ENCODE assay signal across 17 cellular contexts in the genomic region with DNA sequence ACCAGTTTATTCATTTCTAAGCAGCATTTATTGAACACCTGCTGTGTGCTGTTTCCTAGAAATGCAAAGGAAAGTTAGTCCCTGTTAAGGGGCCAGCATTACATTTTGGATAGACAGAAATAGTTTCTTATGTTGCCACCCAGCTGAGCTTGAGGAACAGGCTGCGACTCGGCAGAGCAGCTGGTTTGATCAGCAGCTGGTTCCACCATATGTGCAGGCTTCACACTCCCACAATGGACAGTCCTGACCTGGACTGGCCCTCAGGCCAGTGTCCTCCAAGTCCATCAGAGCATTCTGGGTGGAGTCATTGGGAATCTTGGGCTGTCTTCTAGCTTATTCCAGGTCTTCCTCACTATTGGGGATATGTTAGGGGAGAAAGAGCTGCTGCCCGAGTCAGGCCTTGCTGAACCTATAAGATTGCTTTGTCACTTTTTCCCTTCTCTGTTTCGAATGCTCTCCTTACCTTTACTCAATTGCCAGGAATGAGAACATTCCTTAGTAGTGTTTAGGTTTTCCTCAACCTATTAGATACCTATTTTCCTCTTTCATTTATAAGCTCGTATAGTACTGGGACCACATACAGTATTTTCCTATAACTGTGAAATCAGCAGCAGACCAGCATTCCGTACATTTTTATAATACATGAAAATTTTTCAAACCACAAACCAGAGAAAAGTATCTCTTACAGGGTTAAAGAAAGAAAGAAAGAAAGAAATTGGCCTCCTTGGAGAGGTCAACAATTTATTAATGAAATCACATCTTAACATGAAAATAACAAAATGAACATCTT.
"Had no signal": no experiment of that assay in that cellular context is flagged by ENCODE, and none has a peak within 500 bp of the region (broad histone marks: within the 10 kb centered on the region; RNA-seq: fewer than 3 reads in every experiment).

No MANE protein-coding gene starts in this region.

- H3K36me3 Mint-ChIP-seq: natural killer cell treated with Interleukin-12 subunit alpha and Interleukin-12 subunit beta and Interleukin-15 and Interleukin-18, amount 100 ng/mL, for 72 hours; type B pancreatic cell had no signal

- H3K27me3 ChIP-seq: esophagus squamous epithelium, right atrium auricular region had no signal

- H3K4me3 ChIP-seq: coronary artery, esophagus squamous epithelium, right atrium auricular region had no signal

- H3K4me3 Mint-ChIP-seq: activated naive CD8-positive, alpha-beta T cell treated with anti-CD3 and anti-CD28 coated beads, Interleukin-2, amount 10 ng/mL, durations not matched to agents 7 days and 5 days; memory B cell; natural killer cell treated with Interleukin-12 subunit alpha and Interleukin-12 subunit beta and Interleukin-15 and Interleukin-18, amount 100 ng/mL, for 72 hours; T-helper 17 cell; type B pancreatic cell; WTC11 had no signal

- H3K9me3 Mint-ChIP-seq: activated naive CD8-positive, alpha-beta T cell treated with anti-CD3 and anti-CD28 coated beads, Interleukin-2, amount 10 ng/mL, durations not matched to agents 7 days and 5 days; memory B cell; natural killer cell treated with Interleukin-12 subunit alpha and Interleukin-12 subunit beta and Interleukin-15 and Interleukin-18, amount 100 ng/mL, for 72 hours; type B pancreatic cell had no signal

- H3K36me3 ChIP-seq: esophagus squamous epithelium, right atrium auricular region had no signal

- H3K27me3 Mint-ChIP-seq: activated naive CD8-positive, alpha-beta T cell treated with anti-CD3 and anti-CD28 coated beads, Interleukin-2, amount 10 ng/mL, durations not matched to agents 7 days and 5 days; memory B cell; natural killer cell treated with Interleukin-12 subunit alpha and Interleukin-12 subunit beta and Interleukin-15 and Interleukin-18, amount 100 ng/mL, for 72 hours; progenitor cell of endocrine pancreas; T-helper 17 cell; type B pancreatic cell had no signal

- H3K27ac Mint-ChIP-seq: activated naive CD8-positive, alpha-beta T cell treated with anti-CD3 and anti-CD28 coated beads, Interleukin-2, amount 10 ng/mL, durations not matched to agents 7 days and 5 days; memory B cell; natural killer cell treated with Interleukin-12 subunit alpha and Interleukin-12 subunit beta and Interleukin-15 and Interleukin-18, amount 100 ng/mL, for 72 hours; progenitor cell of endocrine pancreas; T-helper 17 cell; type B pancreatic cell; WTC11 had no signal

- H3K4me1 ChIP-seq: esophagus squamous epithelium had no signal

- H3K9me3 ChIP-seq: esophagus squamous epithelium, right atrium auricular region had no signal

- DNase-seq: activated CD4-positive, alpha-beta T cell treated with anti-CD3 and anti-CD28 coated beads for 48 hours; activated CD8-positive, alpha-beta memory T cell treated with anti-CD3 and anti-CD28 coated beads for 24 hours; activated naive CD8-positive, alpha-beta T cell treated with anti-CD3 and anti-CD28 coated beads, Interleukin-2, amount 10 ng/mL, durations not matched to agents 7 days and 5 days; aorta; esophagus squamous epithelium; kidney glomerular epithelial cell; left ventricle myocardium superior; nucleus accumbens; stimulated activated naive CD8-positive, alpha-beta T cell treated with anti-CD3 and anti-CD28 coated beads, Interleukin-15, Interleukin-2, amounts not matched to agents 100 U/mL and 50 U/mL, for 24 hours; T-helper 17 cell had no signal

- H3K27ac ChIP-seq: coronary artery, esophagus squamous epithelium, right atrium auricular region had no signal
